Comparison of ENCODE assay signal across 14 cellular contexts in the genomic region with DNA sequence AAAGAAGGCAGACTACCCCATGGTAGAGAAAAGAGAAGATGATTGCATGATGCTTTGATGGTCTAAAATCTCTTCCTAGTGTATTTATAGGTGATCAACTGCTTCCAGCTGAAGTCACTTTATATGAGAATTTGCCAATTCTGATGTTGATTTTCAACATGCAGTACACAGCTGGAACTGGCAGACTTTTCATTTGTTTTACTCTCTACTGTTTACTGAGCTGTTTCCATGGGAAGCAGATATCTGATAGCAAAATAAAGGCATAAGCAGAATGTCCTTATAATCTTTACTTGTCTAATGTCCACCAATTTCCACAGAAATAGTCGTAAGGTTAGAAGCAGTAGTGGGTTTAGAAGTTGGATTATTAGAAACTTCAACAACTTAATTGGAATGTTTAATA.
"Had no signal": no experiment of that assay in that cellular context is flagged by ENCODE, and none has a peak within 500 bp of the region (broad histone marks: within the 10 kb centered on the region; RNA-seq: fewer than 3 reads in every experiment).

No MANE protein-coding gene starts in this region.

- H3K27ac Mint-ChIP-seq: activated naive CD8-positive, alpha-beta T cell treated with anti-CD3 and anti-CD28 coated beads for 36 hours; mesothelial cell of epicardium; naive B cell had no signal

- DNase-seq: activated CD4-positive, alpha-beta T cell treated with anti-CD3 and anti-CD28 coated beads, Interleukin-2, amount 50 U/mL, for 48 hours; activated gamma-delta T cell treated with Interleukin-2 at 50 U/mL for 16 hours; activated naive CD8-positive, alpha-beta T cell treated with anti-CD3 and anti-CD28 coated beads for 36 hours; activated T-cell treated with anti-CD3 and anti-CD28 coated beads, Interleukin-2, amount 50 U/mL, for 48 hours; anterior cingulate cortex; naive B cell; posterior cingulate gyrus; small intestine; T-helper 2 cell had no signal

- H3K4me3 Mint-ChIP-seq: activated naive CD8-positive, alpha-beta T cell treated with anti-CD3 and anti-CD28 coated beads for 36 hours; mesothelial cell of epicardium; naive B cell had no signal

- H3K9me3 Mint-ChIP-seq: activated naive CD8-positive, alpha-beta T cell treated with anti-CD3 and anti-CD28 coated beads for 36 hours; mesothelial cell of epicardium; naive B cell had no signal

- H3K36me3 Mint-ChIP-seq: activated naive CD8-positive, alpha-beta T cell treated with anti-CD3 and anti-CD28 coated beads for 36 hours; mesothelial cell of epicardium; naive B cell had no signal

- H3K4me1 Mint-ChIP-seq: activated naive CD8-positive, alpha-beta T cell treated with anti-CD3 and anti-CD28 coated beads for 36 hours; naive B cell had no signal

- H3K27me3 Mint-ChIP-seq: activated naive CD8-positive, alpha-beta T cell treated with anti-CD3 and anti-CD28 coated beads for 36 hours had no signal

- ATAC-seq: activated CD4-positive, CD25-positive, alpha-beta regulatory T cell treated with anti-CD3 and anti-CD28 coated beads, Interleukin-2, amount 50 U/mL, for 24 hours had no signal

- FAIRE-seq: bronchial epithelial cell, keratinocyte, small intestine, TTC549 had no signal
